ENCODE assay signal across 8 cellular contexts in the genomic region with DNA sequence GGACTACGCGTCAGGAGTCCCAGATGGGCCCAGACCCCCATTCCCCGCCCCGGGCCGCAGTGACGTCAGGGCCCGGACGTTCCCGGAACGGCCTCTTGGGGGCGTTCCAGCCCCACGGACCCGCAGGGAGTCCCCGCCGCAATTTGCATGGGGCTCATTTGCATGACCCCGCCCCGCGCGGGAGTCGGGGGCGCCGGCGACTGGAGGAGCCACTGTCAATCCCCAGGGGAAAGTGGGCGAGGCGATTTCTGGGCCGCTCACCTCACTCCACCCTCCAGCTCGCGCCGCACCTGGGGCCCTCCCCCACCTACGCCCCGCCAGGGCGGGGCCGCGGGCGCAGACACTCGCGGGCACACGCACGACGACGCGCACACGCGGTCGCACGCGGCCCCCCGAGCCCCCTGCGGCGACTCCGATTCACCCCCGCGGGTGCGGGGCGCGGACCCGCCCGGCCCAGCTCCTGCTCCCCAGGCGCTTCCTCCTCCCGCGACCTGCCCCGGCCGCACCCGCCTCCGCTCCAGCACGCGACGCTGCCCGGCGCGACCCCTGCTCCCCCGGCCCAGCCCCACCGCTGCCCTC. TPM values are rescaled to one million over a fixed set of nuclear protein-coding genes. Genes with fewer than 3 reads are reported as not detected.
DNase-seq lines count a peak whose midpoint lies in the region; ATAC-seq and TF ChIP-seq lines count a peak whose summit lies in the region.

No MANE protein-coding gene starts in this region.

- H3K4me1 ChIP-seq in fibroblast of lung (ENCODE audit: control insufficient read depth, extremely low read depth, insufficient read depth, low read length) (no peaks in the 10 kb centered on the region), stomach (peaks cover 23 to 31% (median 30%) of the 10 kb centered on the region in 4 donors)

- H3K27ac ChIP-seq in fibroblast of lung (ENCODE audit: insufficient read depth, low read length) = no peak overlapping the region
- H3K27ac ChIP-seq in neural cell (ENCODE audit: low read length) = peak overlapping the region; percentile 65
- peak overlapping the region in 2 of 5 donors; percentile 36 to 38 for H3K27ac ChIP-seq in stomach

- ATAC-seq in GM19324 (IDR thresholded peaks at IDR 0.05; ENCODE audit: low FRiP score, unreplicated experiment) = peak; percentile 84
- ATAC-seq in HG03457 (IDR thresholded peaks at IDR 0.05; ENCODE audit: unreplicated experiment) = peak; percentile 61

- intact Hi-C loops in stomach (cut with DNase I; ENCODE audit: low total_unique reads) = no loop called here

- H3K4me3 ChIP-seq in fibroblast of lung (replicated peaks in 1 of 4; ENCODE audit: control extremely low read depth in 1 of 4, insufficient read depth in 1 of 4, low read depth in 3 of 4, low read length in 4 of 4) (peak overlapping the region in 2 of 4 experiments; percentile 31 to 50), neural cell (ENCODE audit: low read length) (peak overlapping the region; percentile 69), stomach (peak overlapping the region; percentile 49 to 53 (median 52))

- H2AFZ ChIP-seq in fibroblast of lung (ENCODE audit: low read length) (no peak overlapping the region), neural cell (ENCODE audit: low read depth, low read length) (no peak overlapping the region)

- no peaks in the 10 kb centered on the region for H3K9me2 ChIP-seq in neural cell (ENCODE audit: insufficient read depth, low read length)

- no peaks in the 10 kb centered on the region for H3K27me3 ChIP-seq in fibroblast of lung (ENCODE audit: control insufficient read depth, insufficient read depth, low read length)
- H3K27me3 ChIP-seq in neural cell (ENCODE audit: insufficient read depth, low read depth, low read length) = no peaks in the 10 kb centered on the region
- H3K27me3 ChIP-seq in stomach = peaks cover 0 to 68% (median 27%) of the 10 kb centered on the region in 3 donors

- TF ChIP-seq EP300 in neural cell (conservative IDR thresholded peaks at IDR 0.05; ENCODE audit: poor library complexity, severe bottlenecking) (peak; percentile 52), stomach (IDR thresholded peaks at IDR 0.05) (no peak)

- TF ChIP-seq RAD21 in neural cell (conservative IDR thresholded peaks at IDR 0.05) = peak; percentile 92

- H3K9me3 ChIP-seq in fibroblast of lung (ENCODE audit: control insufficient read depth, insufficient read depth, low read depth, low read length) (no peaks in the 10 kb centered on the region), neural cell (ENCODE audit: low read length) (no peaks in the 10 kb centered on the region), stomach (no peaks in the 10 kb centered on the region)

- H3K79me2 ChIP-seq in fibroblast of lung (ENCODE audit: control insufficient read depth, insufficient read depth, low read length) (no peaks in the 10 kb centered on the region), neural cell (replicated peaks; ENCODE audit: insufficient read depth, low read length) (peaks cover 4% of the 10 kb centered on the region)

- DNase-seq in AML-193 (lab: John Stamatoyannopoulos, UW) (peak; percentile 47 to 60), NOMO-1 (lab: John Stamatoyannopoulos, UW; ENCODE audit: unreplicated experiment in 2 of 2) (peak; percentile 65 to 81), fibroblast of lung (ENCODE audit: low read depth in 2 of 2) (peak; percentile 61 to 72), stomach (peak; percentile 92)
- DNase-seq in activated T-cell treated with anti-CD3 and anti-CD28 coated beads, Interleukin-2, amount 50 U/mL, for 48 hours = peak; percentile 95 to 96

- H4K20me1 ChIP-seq in fibroblast of lung (ENCODE audit: control insufficient read depth, extremely low read depth, insufficient read depth, low read length) (peaks cover 1% of the 10 kb centered on the region), neural cell (ENCODE audit: insufficient read depth) (no peaks in the 10 kb centered on the region)

- TF ChIP-seq POLR2A in stomach (IDR thresholded peaks at IDR 0.05) = no peak

- peak; percentile 51 to 62 for TF ChIP-seq CTCF in fibroblast of lung (conservative IDR thresholded peaks at IDR 0.05 in 1 of 2, IDR thresholded peaks at IDR 0.05 in 1 of 2; ENCODE audit: low read depth in 1 of 2, low read length in 2 of 2)
- TF ChIP-seq CTCF in neural cell (IDR thresholded peaks at IDR 0.05; ENCODE audit: poor library complexity, severe bottlenecking) = peak; percentile 96
- peak in 6 of 7 experiments; percentile 44 to 75 (median 62) for TF ChIP-seq CTCF in stomach (IDR thresholded peaks at IDR 0.05)

- H3K9ac ChIP-seq in fibroblast of lung (ENCODE audit: insufficient read depth, low read length) = no peak overlapping the region
- peak overlapping the region; percentile 85 for H3K9ac ChIP-seq in neural cell (ENCODE audit: low read length)

- H3K36me3 ChIP-seq in fibroblast of lung (ENCODE audit: control insufficient read depth, insufficient read depth, low read length) (no peaks in the 10 kb centered on the region), neural cell (ENCODE audit: insufficient read depth, low read length) (no peaks in the 10 kb centered on the region), stomach (peaks cover 0 to 23% (median 2%) of the 10 kb centered on the region in 4 donors)

- H3F3A ChIP-seq in neural cell (ENCODE audit: insufficient read depth, low read length, poor library complexity, severe bottlenecking) = no peaks in the 10 kb centered on the region

- 2 to 40% (median 6%) methylated on average over 2 to 72 of the region's 73 CpGs for WGBS in stomach, 5 donors

- H3K4me2 ChIP-seq in fibroblast of lung (ENCODE audit: extremely low read depth, insufficient read depth, low read length) (no peak overlapping the region), neural cell (ENCODE audit: low read length) (no peak overlapping the region)

TF ChIP-seq in neural cell, 6 proteins besides CTCF, POLR2A, EP300 and RAD21 (continues in another document):
- peak; percentile 67 for TF ChIP-seq POLR2AphosphoS5 (IDR thresholded peaks at IDR 0.05)
- peak; percentile 75 for TF ChIP-seq SMC3 (conservative IDR thresholded peaks at IDR 0.05; ENCODE audit: poor library complexity)
- TF ChIP-seq MXI1 (conservative IDR thresholded peaks at IDR 0.05; ENCODE audit: poor library complexity, severe bottlenecking) = peak; percentile 59

RNA-seq across cellular contexts. Expression of a gene that starts 13.2 kb away (rescaled TPM):
- total RNA-seq in fibroblast of lung (38.3 and 50.9 TPM in 2 replicates), stomach (100 to 1,000 TPM in 2 of 5 donors, 10 to 100 TPM in 3; 38.0 to 459 (median 77.8) TPM)
- polyA plus RNA-seq in fibroblast of lung (15.6 and 20.7 TPM in 2 replicates), neural cell (104 and 106 TPM in 2 replicates), stomach (10 to 100 TPM in 2 of 3 donors, 1 to 10 TPM in 1; 3.5 to 33.7 (median 31.9) TPM)
- 43.3 and 61.1 TPM in 2 replicates for polyA plus RNA-seq in fibroblast of lung (2012)
- polyA minus RNA-seq in fibroblast of lung (ENCODE audit: low replicate concordance) (28.0 and 70.5 TPM in 2 replicates), neural cell (131 and 169 TPM in 2 replicates)

RNA-seq across cellular contexts. Expression of a gene that starts 19.8 kb away (rescaled TPM):
- total RNA-seq in fibroblast of lung (74.7 and 93.3 TPM in 2 replicates), stomach (10 to 100 TPM; 16.3 to 84.6 (median 19.3) TPM)
- polyA plus RNA-seq in fibroblast of lung (18.4 and 24.2 TPM in 2 replicates), neural cell (3.0 and 8.0 TPM in 2 replicates), stomach (100 to 1,000 TPM in 1 of 3 donors, 10 to 100 TPM in 2; 78.1 to 105 (median 97.1) TPM)
- 62.6 and 69.5 TPM in 2 replicates for polyA plus RNA-seq in fibroblast of lung (2012)
- polyA minus RNA-seq in fibroblast of lung (ENCODE audit: low replicate concordance) (12.9 and 31.1 TPM in 2 replicates), neural cell (1.9 and 4.9 TPM in 2 replicates)

RNA-seq across cellular contexts. Expression of a gene that starts 33.2 kb away (rescaled TPM):
- total RNA-seq in fibroblast of lung = 1.5 and 2.0 TPM in 2 replicates
- 0.10 and 0.49 TPM in 2 replicates for polyA plus RNA-seq in fibroblast of lung
- polyA plus RNA-seq in fibroblast of lung (2012) = 0.20 and 0.99 TPM in 2 replicates
- polyA minus RNA-seq in fibroblast of lung (ENCODE audit: low replicate concordance) = 0.39 TPM in 1 of 2 replicates, not detected in the other
- polyA plus RNA-seq in neural cell = 196 and 204 TPM in 2 replicates
- 24.3 and 24.4 TPM in 2 replicates for polyA minus RNA-seq in neural cell
- 100 to 1,000 TPM in 1 of 5 donors, 10 to 100 TPM in 3, not detected in 1; 14.9 to 212 (median 60.8) TPM for total RNA-seq in stomach
- polyA plus RNA-seq in stomach = 10 to 100 TPM in 2 of 3 donors, 1 to 10 TPM in 1; 4.0 to 29.3 (median 13.4) TPM

RNA-seq across cellular contexts. Expression of a gene that starts 41.0 kb away (rescaled TPM):
- total RNA-seq in fibroblast of lung (not detected in 2 replicates), stomach (1 to 10 TPM in 2 of 5 donors, not detected in 3; 1.4 to 5.9 TPM)
- polyA plus RNA-seq in fibroblast of lung (not detected in 2 replicates), neural cell (not detected in 2 replicates), stomach (1 to 10 TPM; 3.2 to 8.1 (median 3.4) TPM)
- polyA plus RNA-seq in fibroblast of lung (2012) = not detected in 2 replicates
- polyA minus RNA-seq in fibroblast of lung (ENCODE audit: low replicate concordance) (not detected in 2 replicates), neural cell (not detected in 2 replicates)

RNA-seq across cellular contexts. Expression of a gene that starts 51.2 kb away (rescaled TPM):
- total RNA-seq in fibroblast of lung = 0.17 TPM in 1 of 2 replicates, not detected in the other
- 0.03 TPM in 1 of 2 replicates, not detected in the other for polyA plus RNA-seq in fibroblast of lung
- polyA plus RNA-seq in fibroblast of lung (2012) = 0.48 and 0.58 TPM in 2 replicates
- not detected in 2 replicates for polyA minus RNA-seq in fibroblast of lung (ENCODE audit: low replicate concordance)
- polyA plus RNA-seq in neural cell = not detected in 2 replicates
- polyA minus RNA-seq in neural cell = not detected in 2 replicates
- under 1 TPM in 1 of 5 donors, not detected in 4; 0.43 TPM for total RNA-seq in stomach
- under 1 TPM; 0.37 to 0.88 (median 0.46) TPM for polyA plus RNA-seq in stomach
